ENCODE assay signal across 11 cellular contexts in genomic region chr6:70666726-70667125, GRCh38. TPM values are rescaled to one million over a fixed set of nuclear protein-coding genes. Genes with fewer than 3 reads are reported as not detected.
DNase-seq lines count a peak whose midpoint lies in the region; ATAC-seq and TF ChIP-seq lines count a peak whose summit lies in the region.
"Had no signal": no experiment of that assay in that cellular context is flagged by ENCODE, and none has a peak within 500 bp of the region (broad histone marks: within the 10 kb centered on the region; RNA-seq: fewer than 3 reads in every experiment).

No MANE protein-coding gene starts in this region.

- peak overlapping the region; percentile 76 for H3K4me3 ChIP-seq in Loucy (ENCODE audit: low read length, poor library complexity, severe bottlenecking)
- peak overlapping the region in 1 of 2 donors; percentile 96 for H3K4me3 ChIP-seq in neuronal stem cell (ENCODE audit: low read length in 2 of 2)

- H3K9me3 ChIP-seq in Loucy (ENCODE audit: insufficient read depth, low read depth, low read length): no peaks in the 10 kb centered on the region
- H3K9me3 ChIP-seq in neuronal stem cell (replicated peaks in 1 of 2; ENCODE audit: control insufficient read depth in 2 of 2, insufficient read depth in 1 of 2, low read depth in 1 of 2, low read length in 2 of 2): no peaks in the 10 kb centered on the region

- no peak overlapping the region for H3K18ac ChIP-seq in neuronal stem cell (ENCODE audit: low read length)

- H3K4me2 ChIP-seq in Loucy (ENCODE audit: low read depth, low read length, poor library complexity, severe bottlenecking): peak overlapping the region; percentile 99
- H3K4me2 ChIP-seq in neuronal stem cell (ENCODE audit: insufficient read depth, low read length, poor library complexity, severe bottlenecking): no peak overlapping the region

- H3K4me1 Mint-ChIP-seq in brain: peaks cover 45% of the 10 kb centered on the region

- H3K9me3 Mint-ChIP-seq in brain: no peaks in the 10 kb centered on the region

- H3K4me1 ChIP-seq in Loucy (ENCODE audit: insufficient read depth, low read length, poor library complexity, severe bottlenecking) (peaks cover 37% of the 10 kb centered on the region), neuronal stem cell (ENCODE audit: control insufficient read depth in 2 of 2, insufficient read depth in 1 of 2, low read depth in 1 of 2, low read length in 2 of 2) (peaks cover 0 to 11% of the 10 kb centered on the region in 2 donors)

- no peak overlapping the region for H3K14ac ChIP-seq in neuronal stem cell (ENCODE audit: low read length)

- no peak overlapping the region for H3K27ac ChIP-seq in neuronal stem cell (replicated peaks; ENCODE audit: low read length)

- DNase-seq in CD1c-positive myeloid dendritic cell (ENCODE audit: extremely low spot score) (peak; percentile 55), neuronal stem cell (ENCODE audit: low spot score) (no peak), NCI-H187 treated with DMSO at 0.1 percent for 48 hours (lab: John Stamatoyannopoulos, UW) (no peak)
- DNase-seq: GDM1, islet precursor cell, Right ventricle myocardium superior had no signal

- peaks cover 35% of the 10 kb centered on the region for H3K79me2 ChIP-seq in Loucy (ENCODE audit: insufficient read depth, low read length)

- peaks cover 17% of the 10 kb centered on the region for H3K27me3 Mint-ChIP-seq in brain

- no CpG with 5 or more reads among the region's 6 CpGs for WGBS in neuronal stem cell (ENCODE audit: extremely low coverage in 2 of 2, insufficient read length in 2 of 2, insufficient replicate concordance in 1 of 2), 2 donors

- H3K27me3 ChIP-seq in Loucy (ENCODE audit: insufficient read depth, low read length, poor library complexity, severe bottlenecking): peaks cover 43% of the 10 kb centered on the region
- peaks cover 0 to 19% (median 0%) of the 10 kb centered on the region in 3 experiments for H3K27me3 ChIP-seq in neuronal stem cell (ENCODE audit: control insufficient read depth in 3 of 3, insufficient read depth in 3 of 3, low read depth in 1 of 3, low read length in 3 of 3)

- no peak overlapping the region for H2BK120ac ChIP-seq in neuronal stem cell (ENCODE audit: low read depth, low read length)

- H3K23ac ChIP-seq in neuronal stem cell (ENCODE audit: low read depth, low read length, poor library complexity): no peak overlapping the region

- H3K9ac ChIP-seq in Loucy (ENCODE audit: low read depth, low read length, poor library complexity, severe bottlenecking) (peak overlapping the region; percentile 71), neuronal stem cell (ENCODE audit: low read depth, low read length, poor library complexity) (no peak overlapping the region)

- no peaks in the 10 kb centered on the region; the same call in 1 of the 2 replicates for H3K9me2 ChIP-seq in Loucy (replicated peaks; ENCODE audit: low read depth, low read length)

- no peak for ATAC-seq in HG02798 (IDR thresholded peaks at IDR 0.05; ENCODE audit: poor library complexity, unreplicated experiment)
- ATAC-seq in GM18511 (IDR thresholded peaks at IDR 0.05; ENCODE audit: unreplicated experiment): no peak
- ATAC-seq in HG03135 (IDR thresholded peaks at IDR 0.05; ENCODE audit: unreplicated experiment): no peak

- H4K91ac ChIP-seq in neuronal stem cell (ENCODE audit: low read depth, low read length, poor library complexity): no peak overlapping the region

- H4K20me1 ChIP-seq in Loucy (ENCODE audit: insufficient read depth, low read length, poor library complexity, severe bottlenecking): peaks cover 27% of the 10 kb centered on the region

- no peak overlapping the region for H2BK15ac ChIP-seq in neuronal stem cell (ENCODE audit: low read length)

- peak overlapping the region; percentile 92 to 97 (median 96) for H3K27ac Mint-ChIP-seq in brain

- no peak overlapping the region for H2BK5ac ChIP-seq in neuronal stem cell (ENCODE audit: low read length)

- H3K4ac ChIP-seq in neuronal stem cell (ENCODE audit: low read length): no peak overlapping the region

- no peak overlapping the region for H2BK12ac ChIP-seq in neuronal stem cell (ENCODE audit: low read length)

- peak overlapping the region; percentile 94 for H2AFZ ChIP-seq in Loucy (ENCODE audit: low read length)
- peak overlapping the region; percentile 99 for H2AFZ ChIP-seq in neuronal stem cell (ENCODE audit: low read length)

- no peaks in the 10 kb centered on the region for H3K36me3 ChIP-seq in Loucy (ENCODE audit: insufficient read depth, low read length)
- H3K36me3 ChIP-seq in neuronal stem cell (replicated peaks in 1 of 2; ENCODE audit: control insufficient read depth in 2 of 2, insufficient read depth in 2 of 2, low read length in 2 of 2): peaks cover 0 to 4% of the 10 kb centered on the region in 2 donors

- H3K4me3 Mint-ChIP-seq in brain: peak overlapping the region; percentile 84 to 95 (median 87)

- peaks cover 8% of the 10 kb centered on the region for H3K36me3 Mint-ChIP-seq in brain

- H3K79me1 ChIP-seq in neuronal stem cell (ENCODE audit: low read depth, low read length): peaks cover 2% of the 10 kb centered on the region

- no peak overlapping the region for H4K8ac ChIP-seq in neuronal stem cell (ENCODE audit: low read depth, low read length)

- H2AK5ac ChIP-seq in neuronal stem cell (ENCODE audit: low read depth, low read length): no peak overlapping the region

- TF ChIP-seq CTCF in Loucy (conservative IDR thresholded peaks at IDR 0.05; ENCODE audit: low read length) (no peak), brain (conservative IDR thresholded peaks at IDR 0.05) (no peak)

- H3F3A ChIP-seq in Loucy (ENCODE audit: low read depth): no peaks in the 10 kb centered on the region

RNA-seq across cellular contexts. Expression of gene SMAP1, which starts 1.0 kb away (rescaled TPM):
- 46.7 TPM for polyA plus RNA-seq in brain (ENCODE audit: insufficient read depth, low read depth, low replicate concordance)
- 32.5 TPM for polyA plus RNA-seq in neuronal stem cell (2013, experiment 1 of 2)
- polyA plus RNA-seq in neuronal stem cell (2013, experiment 2 of 2): 33.4 TPM
